ENCODE assay signal across 14 cellular contexts in genomic region chr13:76672422-76672821, GRCh38.
DNase-seq lines count a peak whose midpoint lies in the region; ATAC-seq, FAIRE-seq and TF ChIP-seq lines count a peak whose summit lies in the region.
"Had no signal": no experiment of that assay in that cellular context is flagged by ENCODE, and none has a peak within 500 bp of the region (broad histone marks: within the 10 kb centered on the region; RNA-seq: fewer than 3 reads in every experiment).

No MANE protein-coding gene starts in this region.

- H3K9me3 ChIP-seq in HCT116 (ENCODE audit: control insufficient read depth in 1 of 2, insufficient read depth in 1 of 2, low read depth in 1 of 2, low read length in 2 of 2) (no peaks in the 10 kb centered on the region), pancreas (no peaks in the 10 kb centered on the region)
- H3K9me3 ChIP-seq: esophagus squamous epithelium had no signal

- H3K9ac ChIP-seq in HCT116 (ENCODE audit: low read length): no peak overlapping the region

- no TSS peak for BruUV-seq in HCT116 (replicated peaks; lab: Mats Ljungman, UMichigan)

- no peaks in the 10 kb centered on the region for H3K79me2 ChIP-seq in HCT116 (ENCODE audit: insufficient read depth, low read length)

- H3K4me1 ChIP-seq in HCT116 (ENCODE audit: control insufficient read depth in 1 of 2, insufficient read depth in 2 of 2, low read length in 2 of 2): 0 out of 4 replicates have a peak, but pooled peaks cover 0 to 3% of the 10 kb centered on the region in 2 experiments
- no peaks in the 10 kb centered on the region for H3K4me1 ChIP-seq in pancreas

- H3K9me2 ChIP-seq in HCT116 (ENCODE audit: insufficient read depth): no peaks in the 10 kb centered on the region

- H3K36me3 ChIP-seq in HCT116 (ENCODE audit: control insufficient read depth in 1 of 2, insufficient read depth in 2 of 2, low read length in 2 of 2) (no peaks in the 10 kb centered on the region), pancreas (no peaks in the 10 kb centered on the region)
- H3K36me3 ChIP-seq: esophagus squamous epithelium had no signal

- no peak for FAIRE-seq in pancreas (lab: Jason Lieb, UNC)
- FAIRE-seq: GM12878 had no signal

- POLR2A ChIA-PET in HCT116 (lab: Charles Lee) (no interaction called here), RWPE1 (lab: Yijun Ruan, JAX; ENCODE audit: low non-redundant PET) (no interaction called here)

- H3K27me3 ChIP-seq in HCT116 (ENCODE audit: insufficient read depth, low read length): 0 out of 2 replicates have a peak, but pooled peaks cover 6% of the 10 kb centered on the region
- H3K27me3 ChIP-seq in pancreas: no peaks in the 10 kb centered on the region
- H3K27me3 ChIP-seq: esophagus squamous epithelium had no signal

- CTCF ChIA-PET in HCT116 (lab: Charles Lee) (no interaction called here), RWPE1 (lab: Yijun Ruan, JAX) (no interaction called here)

- RAD21 ChIA-PET in HCT116 (lab: Charles Lee; ENCODE audit: low non-redundant PET in 1 of 2, low total read pairs in 2 of 2, uncharacterized antibody in 2 of 2, unreplicated experiment in 2 of 2): no interaction called here

- no peak for TF ChIP-seq RAD21 in HCT116 (IDR thresholded peaks at IDR 0.05; ENCODE audit: low read depth)

- no peak for DNase-seq in HCT116 (ENCODE audit: low read depth, low spot score)
- DNase-seq in RWPE1 (ENCODE audit: low spot score): peak; percentile 51
- DNase-seq in epithelial cell of prostate (ENCODE audit: low read depth, low spot score): peak; percentile 34
- DNase-seq in pancreas: no peak
- DNase-seq in UCSD-AML1 (lab: John Stamatoyannopoulos, UW; ENCODE audit: unreplicated experiment): no peak
- no peak for DNase-seq in GM19238 (ENCODE audit: insufficient read length, low spot score)
- DNase-seq: esophagus squamous epithelium; GDM1; left cardiac atrium; NCI-H2029; SIG-M5; stimulated activated CD4-positive, alpha-beta T cell treated with anti-CD3 and anti-CD28 coated beads, Interleukin-4, amount 100 ng/mL, for 1 hour had no signal

- TF ChIP-seq POLR2A in HCT116 (IDR thresholded peaks at IDR 0.05; ENCODE audit: borderline replicate concordance, extremely low read depth, insufficient read depth, insufficient read length): no peak

- ATAC-seq in HCT116 (no peak), pancreas (peak in 3 of 4 donors; percentile 29 to 49 (median 44)), GM18520 (IDR thresholded peaks at IDR 0.05; ENCODE audit: unreplicated experiment) (no peak)
- ATAC-seq: GM12878 had no signal

- no peaks in the 10 kb centered on the region for H4K20me1 ChIP-seq in HCT116 (ENCODE audit: insufficient read depth)

- no peak overlapping the region for H3K27ac ChIP-seq in HCT116 (ENCODE audit: low read depth, low read length)
- no peak overlapping the region for H3K27ac ChIP-seq in RWPE1
- no peak overlapping the region for H3K27ac ChIP-seq in epithelial cell of prostate
- no peak overlapping the region for H3K27ac ChIP-seq in pancreas
- H3K27ac ChIP-seq: esophagus squamous epithelium had no signal

- no peak overlapping the region for H2AFZ ChIP-seq in HCT116 (ENCODE audit: low read depth, low read length, poor library complexity, severe bottlenecking)

- H3K4me3 ChIP-seq in HCT116 (replicated peaks in 1 of 2; ENCODE audit: low read depth in 1 of 2, low read length in 2 of 2) (no peak overlapping the region), pancreas (no peak overlapping the region)
- H3K4me3 ChIP-seq: esophagus squamous epithelium, GM12878 had no signal

- intact Hi-C loops in HCT116 (cut with micrococcal nuclease) (no loop called here), pancreas (cut with DNase I) (no loop called here)

- 81 to 86% methylated on average over 2 of the region's 2 CpGs for WGBS in pancreas, 2 donors

- no peak for TF ChIP-seq CTCF in HCT116 (IDR thresholded peaks at IDR 0.05 in 2 of 3, conservative IDR thresholded peaks at IDR 0.05 in 1 of 3; ENCODE audit: borderline replicate concordance in 1 of 3, insufficient read depth in 1 of 3, low read depth in 2 of 3, low read length in 2 of 3)
- no peak for TF ChIP-seq CTCF in RWPE1 (conservative IDR thresholded peaks at IDR 0.05; ENCODE audit: low read depth)
- no peak for TF ChIP-seq CTCF in pancreas (IDR thresholded peaks at IDR 0.05)

- H3K4me2 ChIP-seq in HCT116 (ENCODE audit: low read length): no peak overlapping the region

TF ChIP-seq in HCT116, 20 proteins besides CTCF, POLR2A, EP300 and RAD21:
- TF ChIP-seq TCF7L2 (IDR thresholded peaks at IDR 0.05; ENCODE audit: borderline replicate concordance, extremely low read depth, insufficient read depth, insufficient read length): peak; percentile 42
- no peak for TF ChIP-seq EZH2phosphoT487 (IDR thresholded peaks at IDR 0.05; ENCODE audit: borderline replicate concordance)
TF ChIP-seq in HCT116: peak in this region for 1.

Comparison
In these comparisons a context has a peak if more than half of its experiments do, and no peak if none do; other contexts are left out.
1. ATAC-seq: peak in pancreas (3 of 4); none in HCT116 (single experiment) and GM18520 (single experiment).
2. DNase-seq: peak in RWPE1 (single experiment) and epithelial cell of prostate (single experiment); none in HCT116 (single experiment), pancreas (0 of 6), UCSD-AML1 (single experiment) and GM19238 (single experiment).